ENCODE assay signal across 15 cellular contexts in the genomic region with DNA sequence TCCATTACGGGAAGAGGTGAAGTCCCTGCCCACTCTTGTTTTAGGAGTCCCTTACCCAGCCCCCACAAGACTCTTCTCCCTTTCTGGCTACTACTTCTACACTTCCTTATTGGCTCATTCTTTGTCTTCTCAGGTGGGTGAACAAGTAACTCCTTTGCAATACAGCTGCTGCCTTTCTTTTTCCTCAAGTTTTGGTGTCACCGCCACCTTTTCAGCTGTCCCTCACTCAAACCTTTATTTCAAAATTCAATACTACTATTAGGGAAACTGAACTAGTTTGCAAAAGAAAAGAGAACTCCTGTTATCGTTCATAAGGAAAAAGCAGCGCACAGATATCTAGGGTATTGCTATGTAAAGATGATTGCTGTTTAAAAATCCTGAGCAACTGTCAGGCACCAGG. TPM values are rescaled to one million over a fixed set of nuclear protein-coding genes. Genes with fewer than 3 reads are reported as not detected.
DNase-seq lines count a peak whose midpoint lies in the region; ATAC-seq and TF ChIP-seq lines count a peak whose summit lies in the region.
"Had no signal": no experiment of that assay in that cellular context is flagged by ENCODE, and none has a peak within 500 bp of the region (broad histone marks: within the 10 kb centered on the region; RNA-seq: fewer than 3 reads in every experiment).

No MANE protein-coding gene starts in this region.

- peak overlapping the region; percentile 52 for H3K4me3 Mint-ChIP-seq in activated naive CD4-positive, alpha-beta T cell treated with anti-CD3 and anti-CD28 coated beads, Interleukin-2, amount 50 U/mL, for 24 hours
- peak overlapping the region in 1 of 4 donors; percentile 39 for H3K4me3 Mint-ChIP-seq in IgD-negative memory B cell
- no peak overlapping the region for H3K4me3 Mint-ChIP-seq in activated naive CD8-positive, alpha-beta T cell treated with anti-CD3 and anti-CD28 coated beads for 36 hours
- no peak overlapping the region for H3K4me3 Mint-ChIP-seq in stimulated activated naive B cell treated with anti-CD40 and anti-IgM and Interleukin-4, amounts not matched to agents 10 μg/mL and 1 μg/mL and 100 μg/mL, for 72 hours
- H3K4me3 Mint-ChIP-seq: CD8-positive, alpha-beta T cell had no signal

- peaks cover 37 to 74% (median 43%) of the 10 kb centered on the region in 3 donors for H3K36me3 ChIP-seq in esophagus squamous epithelium

- no peaks in the 10 kb centered on the region for H3K27me3 ChIP-seq in esophagus squamous epithelium

- H3K9me3 ChIP-seq in esophagus squamous epithelium = no peaks in the 10 kb centered on the region

- ATAC-seq in activated naive CD4-positive, alpha-beta T cell treated with anti-CD3 and anti-CD28 coated beads, Interleukin-2, amount 50 U/mL, for 72 hours = no peak
- ATAC-seq in stimulated activated naive B cell treated with anti-CD40 and anti-IgM and Interleukin-4, amounts not matched to agents 10 μg/mL and 1 μg/mL and 100 μg/mL, for 72 hours (replicated peaks) = no peak
- ATAC-seq: CD8-positive, alpha-beta T cell had no signal

- H3K4me1 Mint-ChIP-seq in activated naive CD4-positive, alpha-beta T cell treated with anti-CD3 and anti-CD28 coated beads, Interleukin-2, amount 50 U/mL, for 24 hours = peaks cover 64% of the 10 kb centered on the region
- peaks cover 22 to 33% (median 31%) of the 10 kb centered on the region in 3 donors for H3K4me1 Mint-ChIP-seq in IgD-negative memory B cell
- H3K4me1 Mint-ChIP-seq in activated naive CD8-positive, alpha-beta T cell treated with anti-CD3 and anti-CD28 coated beads for 36 hours = peaks cover 38% of the 10 kb centered on the region
- H3K4me1 Mint-ChIP-seq in stimulated activated naive B cell treated with anti-CD40 and anti-IgM and Interleukin-4, amounts not matched to agents 10 μg/mL and 1 μg/mL and 100 μg/mL, for 72 hours = peaks cover 13 to 30% of the 10 kb centered on the region in 2 donors

- whole genome bisulfite sequencing in esophagus squamous epithelium, 2 donors = 93 to 94% methylated on average over 4 of the region's 4 CpGs

- intact Hi-C loops in esophagus squamous epithelium (cut with DNase I) = no loop called here

- H3K36me3 Mint-ChIP-seq in activated naive CD4-positive, alpha-beta T cell treated with anti-CD3 and anti-CD28 coated beads, Interleukin-2, amount 50 U/mL, for 24 hours = peaks cover 37% of the 10 kb centered on the region
- peaks cover 30 to 58% of the 10 kb centered on the region in 2 donors for H3K36me3 Mint-ChIP-seq in activated naive CD4-positive, alpha-beta T cell treated with anti-CD3 and anti-CD28 coated beads, Interleukin-2, amount 50 U/mL, for 72 hours
- H3K36me3 Mint-ChIP-seq in IgD-negative memory B cell = peaks cover 5% of the 10 kb centered on the region
- peaks cover 68% of the 10 kb centered on the region for H3K36me3 Mint-ChIP-seq in activated naive CD8-positive, alpha-beta T cell treated with anti-CD3 and anti-CD28 coated beads for 36 hours
- H3K36me3 Mint-ChIP-seq in stimulated activated naive B cell treated with anti-CD40 and anti-IgM and Interleukin-4, amounts not matched to agents 10 μg/mL and 1 μg/mL and 100 μg/mL, for 72 hours = peaks cover 31 to 58% of the 10 kb centered on the region in 2 donors

- no peak overlapping the region for H3K4me3 ChIP-seq in esophagus squamous epithelium

- no peaks in the 10 kb centered on the region for H3K27me3 Mint-ChIP-seq in activated naive CD4-positive, alpha-beta T cell treated with anti-CD3 and anti-CD28 coated beads, Interleukin-2, amount 50 U/mL, for 24 hours
- H3K27me3 Mint-ChIP-seq in IgD-negative memory B cell = no peaks in the 10 kb centered on the region
- no peaks in the 10 kb centered on the region for H3K27me3 Mint-ChIP-seq in activated naive CD8-positive, alpha-beta T cell treated with anti-CD3 and anti-CD28 coated beads for 36 hours
- H3K27me3 Mint-ChIP-seq in stimulated activated naive B cell treated with anti-CD40 and anti-IgM and Interleukin-4, amounts not matched to agents 10 μg/mL and 1 μg/mL and 100 μg/mL, for 72 hours = no peaks in the 10 kb centered on the region

- peaks cover 17 to 55% (median 25%) of the 10 kb centered on the region in 3 donors for H3K4me1 ChIP-seq in esophagus squamous epithelium

- TF ChIP-seq POLR2A in esophagus squamous epithelium (IDR thresholded peaks at IDR 0.05) = no peak

- peak overlapping the region; percentile 91 for H3K27ac Mint-ChIP-seq in activated naive CD4-positive, alpha-beta T cell treated with anti-CD3 and anti-CD28 coated beads, Interleukin-2, amount 50 U/mL, for 24 hours
- H3K27ac Mint-ChIP-seq in activated naive CD4-positive, alpha-beta T cell treated with anti-CD3 and anti-CD28 coated beads, Interleukin-2, amount 50 U/mL, for 72 hours = peak overlapping the region in 1 of 2 donors; percentile 44
- H3K27ac Mint-ChIP-seq in IgD-negative memory B cell = peak overlapping the region in 2 of 3 donors; percentile 1 to 41
- H3K27ac Mint-ChIP-seq in activated naive CD8-positive, alpha-beta T cell treated with anti-CD3 and anti-CD28 coated beads for 36 hours = peak overlapping the region; percentile 9
- peak overlapping the region; percentile 57 for H3K27ac Mint-ChIP-seq in stimulated activated naive B cell treated with anti-CD40 and anti-IgM and Interleukin-4, amounts not matched to agents 10 μg/mL and 1 μg/mL and 100 μg/mL, for 72 hours
- H3K27ac Mint-ChIP-seq: CD8-positive, alpha-beta T cell had no signal

- no peak for TF ChIP-seq CTCF in esophagus squamous epithelium (IDR thresholded peaks at IDR 0.05)

- no peak overlapping the region for H3K27ac ChIP-seq in esophagus squamous epithelium

- no peak for DNase-seq in activated naive CD4-positive, alpha-beta T cell treated with anti-CD3 and anti-CD28 coated beads, Interleukin-2, amount 50 U/mL, for 72 hours (ENCODE audit: low spot score in 2 of 2)
- no peak for DNase-seq in activated naive CD8-positive, alpha-beta T cell treated with anti-CD3 and anti-CD28 coated beads for 36 hours
- no peak for DNase-seq in stimulated activated naive B cell treated with anti-CD40 and anti-IgM and Interleukin-4, amounts not matched to agents 10 μg/mL and 1 μg/mL and 100 μg/mL, for 72 hours
- DNase-seq in activated gamma-delta T cell (lab: John Stamatoyannopoulos, UW) (no peak), esophagus squamous epithelium (lab: John Stamatoyannopoulos, UW) (no peak), inferior parietal cortex (ENCODE audit: extremely low spot score) (no peak)
- DNase-seq: CD8-positive, alpha-beta T cell; H7; Kasumi-1; NCI-H1417 treated with DMSO at 0.1 percent for 48 hours; NCI-H2029; NCI-H524; RPMI8226 had no signal

- no peaks in the 10 kb centered on the region for H3K9me3 Mint-ChIP-seq in activated naive CD4-positive, alpha-beta T cell treated with anti-CD3 and anti-CD28 coated beads, Interleukin-2, amount 50 U/mL, for 24 hours
- H3K9me3 Mint-ChIP-seq in activated naive CD4-positive, alpha-beta T cell treated with anti-CD3 and anti-CD28 coated beads, Interleukin-2, amount 50 U/mL, for 72 hours = no peaks in the 10 kb centered on the region
- no peaks in the 10 kb centered on the region for H3K9me3 Mint-ChIP-seq in IgD-negative memory B cell
- H3K9me3 Mint-ChIP-seq in activated naive CD8-positive, alpha-beta T cell treated with anti-CD3 and anti-CD28 coated beads for 36 hours = no peaks in the 10 kb centered on the region
- no peaks in the 10 kb centered on the region for H3K9me3 Mint-ChIP-seq in stimulated activated naive B cell treated with anti-CD40 and anti-IgM and Interleukin-4, amounts not matched to agents 10 μg/mL and 1 μg/mL and 100 μg/mL, for 72 hours
- H3K9me3 Mint-ChIP-seq: CD8-positive, alpha-beta T cell had no signal

RNA-seq across cellular contexts. Expression of a gene that starts 6.1 kb away (rescaled TPM):
- 100 to 1,000 TPM; 115 to 135 TPM for total RNA-seq in activated naive CD4-positive, alpha-beta T cell treated with anti-CD3 and anti-CD28 coated beads, Interleukin-2, amount 50 U/mL, for 72 hours
- polyA plus RNA-seq in IgD-negative memory B cell = 61.0 TPM
- 10 to 100 TPM; 89.0 to 93.0 TPM for total RNA-seq in activated naive CD8-positive, alpha-beta T cell treated with anti-CD3 and anti-CD28 coated beads for 36 hours
- 10 to 100 TPM; 40.9 to 78.6 (median 63.8) TPM for total RNA-seq in esophagus squamous epithelium

RNA-seq across cellular contexts. Expression of a gene that starts 6.4 kb away (rescaled TPM):
- total RNA-seq in activated naive CD4-positive, alpha-beta T cell treated with anti-CD3 and anti-CD28 coated beads, Interleukin-2, amount 50 U/mL, for 72 hours = 100 to 1,000 TPM; 163 to 199 TPM
- polyA plus RNA-seq in IgD-negative memory B cell = 5.2 TPM
- total RNA-seq in activated naive CD8-positive, alpha-beta T cell treated with anti-CD3 and anti-CD28 coated beads for 36 hours = 10 to 100 TPM; 85.9 to 89.9 TPM
- 10 to 100 TPM in 3 of 4 donors, 1 to 10 TPM in 1; 9.0 to 33.7 (median 14.4) TPM for total RNA-seq in esophagus squamous epithelium

RNA-seq across cellular contexts. Expression of a gene that starts 19.9 kb away (rescaled TPM):
- 10 to 100 TPM; 36.7 to 46.2 TPM for total RNA-seq in activated naive CD4-positive, alpha-beta T cell treated with anti-CD3 and anti-CD28 coated beads, Interleukin-2, amount 50 U/mL, for 72 hours
- 13.6 TPM for polyA plus RNA-seq in IgD-negative memory B cell
- 10 to 100 TPM; 40.7 to 41.7 TPM for total RNA-seq in activated naive CD8-positive, alpha-beta T cell treated with anti-CD3 and anti-CD28 coated beads for 36 hours
- 10 to 100 TPM; 15.6 to 27.7 (median 20.0) TPM for total RNA-seq in esophagus squamous epithelium
